8 cellular contexts compared by ENCODE assay signal in genomic region chr16:74623214-74623842, GRCh38. TPM values are rescaled to one million over a fixed set of nuclear protein-coding genes. Genes with fewer than 3 reads are reported as not detected.
DNase-seq lines count a peak whose midpoint lies in the region; ATAC-seq, FAIRE-seq and TF ChIP-seq lines count a peak whose summit lies in the region.

No MANE protein-coding gene starts in this region.

- no peak overlapping the region for H3K4me2 ChIP-seq in endothelial cell of umbilical vein (ENCODE audit: insufficient read depth, low read length)

- H3K9me3 ChIP-seq in endothelial cell of umbilical vein (replicated peaks; ENCODE audit: control insufficient read depth, insufficient read depth, low read length) (no peaks in the 10 kb centered on the region), mucosa of descending colon (no peaks in the 10 kb centered on the region)

- POLR2A ChIA-PET in endothelial cell of umbilical vein (lab: Charles Lee), result no interaction called here

- no peaks in the 10 kb centered on the region for H3K4me1 ChIP-seq in endothelial cell of umbilical vein (ENCODE audit: control insufficient read depth, extremely low read depth, insufficient read depth, low read length)
- no peaks in the 10 kb centered on the region for H3K4me1 ChIP-seq in mucosa of descending colon (ENCODE audit: low read depth)

- TF ChIP-seq CTCF in GM20000 (IDR thresholded peaks at IDR 0.05; ENCODE audit: extremely low read depth, missing control alignments) (no peak), endothelial cell of umbilical vein (IDR thresholded peaks at IDR 0.05; ENCODE audit: extremely low read depth in 1 of 2, insufficient read depth in 1 of 2, low read depth in 1 of 2, low read length in 2 of 2) (peak; percentile 44 to 45), mucosa of descending colon (IDR thresholded peaks at IDR 0.05) (peak; percentile 37)

- H3K27me3 ChIP-seq in endothelial cell of umbilical vein (ENCODE audit: control insufficient read depth in 2 of 2, insufficient read depth in 2 of 2, low read length in 2 of 2), result no peaks in the 10 kb centered on the region

- H3K4me3 ChIP-seq in endothelial cell of umbilical vein (replicated peaks in 1 of 3; ENCODE audit: insufficient read depth in 1 of 3, low read depth in 1 of 3, low read length in 3 of 3), result no peak overlapping the region
- no peak overlapping the region for H3K4me3 ChIP-seq in mucosa of descending colon

- H3K9me1 ChIP-seq in endothelial cell of umbilical vein (replicated peaks; ENCODE audit: control insufficient read depth, extremely low read depth, insufficient read depth, low read length), result no peaks in the 10 kb centered on the region

- CTCF ChIA-PET in endothelial cell of umbilical vein (lab: Charles Lee), result interaction anchor here (0.7 to 1.5 kb wide), 10 partner anchors 11 to 168 kb away, joined by 3 to 9 read pairs (median 4); no protein-coding TSS in a partner anchor

- dilution Hi-C loops in endothelial cell of umbilical vein (cut with MboI; ENCODE audit: extremely low pct_ligation_motif_present, low sequenced_read_pairs), result no loop called here

- peak; percentile 85 for FAIRE-seq in endothelial cell of umbilical vein (lab: Jason Lieb, UNC)

- H4K20me1 ChIP-seq in endothelial cell of umbilical vein (replicated peaks; ENCODE audit: control insufficient read depth, extremely low read depth, insufficient read depth, low read length), result no peaks in the 10 kb centered on the region

- H2AFZ ChIP-seq in endothelial cell of umbilical vein (ENCODE audit: low read depth, low read length), result no peak overlapping the region

- intact Hi-C loops in endothelial cell of umbilical vein (cut with micrococcal nuclease), result loop anchor here (1.0 to 2.0 kb wide), 3 partner anchors 149 to 313 kb away; no protein-coding TSS in a partner anchor
- intact Hi-C loops in mucosa of descending colon (cut with DNase I, micrococcal nuclease), result loop anchor here in 1 of 2 donors (10.0 kb wide), 1 partner anchor 149 kb away; no protein-coding TSS in a partner anchor

- no TSS peak for BruUV-seq in endothelial cell of umbilical vein (replicated peaks; lab: Mats Ljungman, UMichigan)

- DNase-seq in CD1c-positive myeloid dendritic cell (ENCODE audit: extremely low spot score) (peak; percentile 60), GM20000 (ENCODE audit: low spot score) (peak; percentile 31), RKO (ENCODE audit: low spot score) (peak; percentile 66), endothelial cell of umbilical vein (ENCODE audit: low read depth, low spot score) (peak; percentile 73), mucosa of descending colon (peak in 1 of 3 donors; percentile 15)
- no peak for DNase-seq in activated naive CD4-positive, alpha-beta T cell (lab: John Stamatoyannopoulos, UW)

- no peaks in the 10 kb centered on the region for H3K79me2 ChIP-seq in endothelial cell of umbilical vein (ENCODE audit: control insufficient read depth, insufficient read depth, low read length)

- H3K9ac ChIP-seq in endothelial cell of umbilical vein (replicated peaks; ENCODE audit: extremely low read depth, insufficient read depth, low read length), result no peak overlapping the region

- peak; percentile 81 for ATAC-seq in mucosa of descending colon
- no peak for ATAC-seq in activated CD4-positive, CD25-positive, alpha-beta regulatory T cell treated with anti-CD3 and anti-CD28 coated beads, Interleukin-2, amount 50 U/mL, for 24 hours
- ATAC-seq in GM19452 (IDR thresholded peaks at IDR 0.05; ENCODE audit: unreplicated experiment), result no peak

- H3K36me3 ChIP-seq in endothelial cell of umbilical vein (ENCODE audit: control insufficient read depth in 2 of 2, extremely low read depth in 1 of 2, insufficient read depth in 2 of 2, low read length in 2 of 2), result peaks cover 23 to 28% of the 10 kb centered on the region in 2 experiments
- peaks cover 5% of the 10 kb centered on the region for H3K36me3 ChIP-seq in mucosa of descending colon (ENCODE audit: low read depth)

- no peak for TF ChIP-seq POLR2A in endothelial cell of umbilical vein (IDR thresholded peaks at IDR 0.05; ENCODE audit: low read depth, low read length)

- no peak overlapping the region for H3K27ac ChIP-seq in endothelial cell of umbilical vein (ENCODE audit: insufficient read depth, low read depth, low read length)

TF ChIP-seq in endothelial cell of umbilical vein, 7 proteins besides CTCF, POLR2A, EP300 and RAD21:
- TF ChIP-seq MAX (IDR thresholded peaks at IDR 0.05; ENCODE audit: insufficient read depth, insufficient read length), result no peak
- TF ChIP-seq FOS (IDR thresholded peaks at IDR 0.05; ENCODE audit: borderline replicate concordance, insufficient read depth, low read length), result no peak
- no peak for TF ChIP-seq GATA2 (IDR thresholded peaks at IDR 0.05; ENCODE audit: insufficient read depth, insufficient read length, low read depth, low read length)
- no peak for TF ChIP-seq MYC (IDR thresholded peaks at IDR 0.05; ENCODE audit: low read depth, low read length)
- TF ChIP-seq POLR2AphosphoS5 (IDR thresholded peaks at IDR 0.05; ENCODE audit: insufficient read depth, low read depth, low read length), result no peak
- no peak for TF ChIP-seq EZH2 (IDR thresholded peaks at IDR 0.05; ENCODE audit: borderline replicate concordance, low read depth, low read length, severe bottlenecking)
- no peak for TF ChIP-seq JUN (IDR thresholded peaks at IDR 0.05; ENCODE audit: borderline replicate concordance, insufficient read depth, insufficient read length, low read depth)

RNA-seq across cellular contexts. Expression of gene GLG1, which starts 16.4 kb away (rescaled TPM):
- total RNA-seq in endothelial cell of umbilical vein, result 150 and 165 TPM in 2 replicates
- 72.9 and 86.3 TPM in 2 replicates for polyA plus RNA-seq in endothelial cell of umbilical vein
- polyA plus RNA-seq in endothelial cell of umbilical vein (2011; cell fraction: cytosol; rRNA removed), result 93.4 and 103 TPM in 2 replicates
- 115 and 146 TPM in 2 replicates for polyA plus RNA-seq in endothelial cell of umbilical vein (2011; cell fraction: nucleus; rRNA removed)
- polyA plus RNA-seq in endothelial cell of umbilical vein (2012), result 132 and 142 TPM in 2 replicates
- 214 and 233 TPM in 2 replicates for polyA minus RNA-seq in endothelial cell of umbilical vein
- 28.1 TPM for polyA minus RNA-seq in endothelial cell of umbilical vein (2011; cell fraction: cytosol; rRNA and poly(A)+ RNA removed)
- polyA minus RNA-seq in endothelial cell of umbilical vein (2011; cell fraction: nucleus; rRNA and poly(A)+ RNA removed), result 98.2 and 141 TPM in 2 replicates
- 100 to 1,000 TPM in 1 of 3 donors, 10 to 100 TPM in 2; 91.3 to 122 (median 99.7) TPM for total RNA-seq in mucosa of descending colon

RNA-seq across cellular contexts. Expression of gene RFWD3, which starts 43.3 kb away (rescaled TPM):
- total RNA-seq in endothelial cell of umbilical vein, result 47.6 and 51.6 TPM in 2 replicates
- 27.3 and 27.8 TPM in 2 replicates for polyA plus RNA-seq in endothelial cell of umbilical vein
- 19.8 and 21.5 TPM in 2 replicates for polyA plus RNA-seq in endothelial cell of umbilical vein (2011; cell fraction: cytosol; rRNA removed)
- polyA plus RNA-seq in endothelial cell of umbilical vein (2011; cell fraction: nucleus; rRNA removed), result 34.8 and 34.9 TPM in 2 replicates
- polyA plus RNA-seq in endothelial cell of umbilical vein (2012), result 21.4 and 26.4 TPM in 2 replicates
- polyA minus RNA-seq in endothelial cell of umbilical vein, result 90.0 and 94.4 TPM in 2 replicates
- polyA minus RNA-seq in endothelial cell of umbilical vein (2011; cell fraction: cytosol; rRNA and poly(A)+ RNA removed), result 59.3 TPM
- 44.5 and 67.4 TPM in 2 replicates for polyA minus RNA-seq in endothelial cell of umbilical vein (2011; cell fraction: nucleus; rRNA and poly(A)+ RNA removed)
- total RNA-seq in mucosa of descending colon, result 10 to 100 TPM; 19.0 to 27.9 (median 25.7) TPM

Comparison
In these comparisons a context has a peak if more than half of its experiments do, and no peak if none do; other contexts are left out.
1. DNase-seq: peak in CD1c-positive myeloid dendritic cell (single experiment), GM20000 (single experiment), RKO (single experiment) and endothelial cell of umbilical vein (single experiment); none in activated naive CD4-positive, alpha-beta T cell (0 of 4).